8 cellular contexts compared by ENCODE assay signal in the genomic region with DNA sequence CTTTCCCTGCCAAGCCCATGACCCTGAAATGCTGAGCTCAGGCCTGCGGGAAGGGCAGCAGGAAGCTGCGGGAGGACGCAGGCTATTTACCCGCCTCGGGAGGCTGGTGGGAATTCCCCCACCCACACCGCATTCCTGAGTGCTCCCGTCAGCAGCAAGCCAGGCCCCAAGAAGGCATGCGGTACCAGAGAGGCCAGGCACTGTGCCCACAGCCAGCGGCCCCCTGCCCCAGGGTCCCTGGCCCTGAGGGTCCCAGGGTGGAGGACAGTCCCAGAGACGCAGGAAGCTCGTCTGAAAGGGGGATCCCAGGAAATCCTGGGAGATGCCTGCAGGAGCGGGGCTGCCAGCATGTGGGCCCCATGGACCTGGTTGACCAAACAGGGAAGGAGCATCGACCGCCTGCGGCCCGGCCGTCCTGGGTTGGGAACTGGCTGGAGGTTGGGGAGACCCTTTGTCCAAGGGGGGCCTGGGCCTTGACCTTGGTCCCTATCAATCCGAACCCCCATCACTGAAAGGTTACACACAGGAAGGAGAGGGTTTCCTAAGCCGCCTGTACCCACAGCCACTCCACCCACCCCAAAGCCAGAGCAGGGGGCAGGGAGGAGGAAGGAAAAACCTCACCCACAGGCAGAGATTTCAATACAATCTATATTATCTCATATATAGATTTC. TPM values are rescaled to one million over a fixed set of nuclear protein-coding genes. Genes with fewer than 3 reads are reported as not detected.
A peak's percentile ranks its signal among the peaks of the same experiment; 100 is the strongest.
DNase-seq lines count a peak whose midpoint lies in the region; ATAC-seq lines count a peak whose summit lies in the region.

No MANE protein-coding gene starts in this region.

- H3K27ac ChIP-seq in SJSA1 (peak overlapping the region; percentile 99), duodenal mucosa (ENCODE audit: low read depth, low read length) (peak overlapping the region; percentile 67), mesenchymal stem cell (ENCODE audit: low read length, poor library complexity, severe bottlenecking) (peak overlapping the region; percentile 94), subcutaneous abdominal adipose tissue (ENCODE audit: low read depth, low read length) (peak overlapping the region; percentile 97)

- WGBS in mesenchymal stem cell = 22% methylated on average over 13 of the region's 19 CpGs

- no peak overlapping the region for H2AFZ ChIP-seq in mesenchymal stem cell (ENCODE audit: low read depth, low read length)

- H2BK15ac ChIP-seq in mesenchymal stem cell (ENCODE audit: low read depth, poor library complexity, severe bottlenecking) = peak overlapping the region; percentile 30

- peaks cover 25% of the 10 kb centered on the region for H3K79me1 ChIP-seq in mesenchymal stem cell (replicated peaks; ENCODE audit: low read length, poor library complexity, severe bottlenecking)

- H3K9me3 ChIP-seq in SJSA1 (replicated peaks) = no peaks in the 10 kb centered on the region
- no peaks in the 10 kb centered on the region for H3K9me3 ChIP-seq in duodenal mucosa (ENCODE audit: control insufficient read depth in 1 of 2, low read length in 2 of 2)
- H3K9me3 ChIP-seq in mesenchymal stem cell (ENCODE audit: control insufficient read depth, low read length) = no peaks in the 10 kb centered on the region
- H3K9me3 ChIP-seq in subcutaneous abdominal adipose tissue (ENCODE audit: control insufficient read depth in 5 of 5, low read length in 5 of 5) = no peaks in the 10 kb centered on the region

- H3K36me3 ChIP-seq in SJSA1 = peaks cover 72% of the 10 kb centered on the region
- H3K36me3 ChIP-seq in duodenal mucosa (ENCODE audit: control insufficient read depth in 1 of 2, insufficient read depth in 2 of 2, low read length in 2 of 2) = peaks cover 4 to 19% of the 10 kb centered on the region in 2 donors
- peaks cover 59 to 62% of the 10 kb centered on the region in 2 experiments for H3K36me3 ChIP-seq in mesenchymal stem cell (ENCODE audit: control insufficient read depth in 1 of 2, insufficient read depth in 2 of 2, low read depth in 1 of 2, low read length in 2 of 2)
- H3K36me3 ChIP-seq in subcutaneous abdominal adipose tissue (ENCODE audit: control insufficient read depth in 5 of 5, insufficient read depth in 5 of 5, low read length in 5 of 5) = peaks cover 0 to 47% (median 30%) of the 10 kb centered on the region in 5 donors

- peak overlapping the region in 1 of 2 experiments; percentile 82 for H3K14ac ChIP-seq in mesenchymal stem cell (ENCODE audit: low read length in 2 of 2)

- ATAC-seq in GM18909 (IDR thresholded peaks at IDR 0.05; ENCODE audit: poor library complexity, unreplicated experiment) = no peak
- no peak for ATAC-seq in HG03442 (IDR thresholded peaks at IDR 0.05; ENCODE audit: unreplicated experiment)

- H3K27me3 ChIP-seq in SJSA1 (replicated peaks) (no peaks in the 10 kb centered on the region), duodenal mucosa (ENCODE audit: control insufficient read depth in 1 of 2, insufficient read depth in 2 of 2, low read length in 2 of 2) (no peaks in the 10 kb centered on the region), mesenchymal stem cell (ENCODE audit: control insufficient read depth in 1 of 2, insufficient read depth in 1 of 2, low read length in 2 of 2) (no peaks in the 10 kb centered on the region), subcutaneous abdominal adipose tissue (ENCODE audit: control insufficient read depth in 5 of 5, insufficient read depth in 4 of 5, low read length in 5 of 5) (no peaks in the 10 kb centered on the region)

- DNase-seq in Daoy (ENCODE audit: low read depth) (peak; percentile 98), SJSA1 (ENCODE audit: low read depth in 1 of 2, low spot score in 2 of 2) (peak; percentile 97 to 98), mesenchymal stem cell (peak; percentile 96), germinal center (ENCODE audit: low spot score) (no peak)

- H3K4me3 ChIP-seq in SJSA1 (no peak overlapping the region), duodenal mucosa (ENCODE audit: low read depth in 1 of 2, low read length in 2 of 2) (peak overlapping the region in 1 of 2 donors; percentile 13), mesenchymal stem cell (ENCODE audit: insufficient read depth in 1 of 2, low read depth in 1 of 2, low read length in 2 of 2) (no peak overlapping the region), subcutaneous abdominal adipose tissue (ENCODE audit: low read depth in 1 of 5, low read length in 5 of 5) (no peak overlapping the region)

- peak overlapping the region; percentile 23 to 93 for H2BK12ac ChIP-seq in mesenchymal stem cell (ENCODE audit: low read length in 2 of 2)

- H3K18ac ChIP-seq in mesenchymal stem cell (ENCODE audit: low read depth in 1 of 2, low read length in 2 of 2) = peak overlapping the region; percentile 79 to 92

- H4K91ac ChIP-seq in mesenchymal stem cell (ENCODE audit: low read length) = peak overlapping the region; percentile 90

- peak overlapping the region; percentile 98 for H2AK5ac ChIP-seq in mesenchymal stem cell (ENCODE audit: low read length, severe bottlenecking)

- H3K9ac ChIP-seq in duodenal mucosa (ENCODE audit: low read depth in 1 of 2, low read length in 2 of 2) (peak overlapping the region; percentile 6 to 46), mesenchymal stem cell (ENCODE audit: low read length) (peak overlapping the region; percentile 78), subcutaneous abdominal adipose tissue (ENCODE audit: low read length in 5 of 5) (peak overlapping the region in 4 of 5 donors; percentile 36 to 81 (median 56))

- H4K8ac ChIP-seq in mesenchymal stem cell (ENCODE audit: low read length) = peak overlapping the region; percentile 92

- H2BK120ac ChIP-seq in mesenchymal stem cell (ENCODE audit: low read depth, low read length) = peak overlapping the region; percentile 54

- H3K4ac ChIP-seq in mesenchymal stem cell (ENCODE audit: low read depth in 1 of 2, low read length in 2 of 2) = peak overlapping the region; percentile 60 to 79

- H3K4me1 ChIP-seq in SJSA1 (replicated peaks) (peaks cover 28% of the 10 kb centered on the region), duodenal mucosa (ENCODE audit: control insufficient read depth in 1 of 2, insufficient read depth in 2 of 2, low read length in 2 of 2) (peaks cover 24 to 28% of the 10 kb centered on the region in 2 donors), mesenchymal stem cell (ENCODE audit: control insufficient read depth, insufficient read depth, low read depth, low read length) (peaks cover 63% of the 10 kb centered on the region), subcutaneous abdominal adipose tissue (ENCODE audit: control insufficient read depth in 5 of 5, insufficient read depth in 5 of 5, low read length in 5 of 5) (peaks cover 5 to 70% (median 61%) of the 10 kb centered on the region in 5 donors)

- peak overlapping the region; percentile 96 for H2BK5ac ChIP-seq in mesenchymal stem cell (ENCODE audit: low read depth, low read length, poor library complexity, severe bottlenecking)

- peak overlapping the region in 1 of 2 experiments; percentile 37 for H3K23ac ChIP-seq in mesenchymal stem cell (ENCODE audit: low read length in 2 of 2)

- no peak overlapping the region for H3K4me2 ChIP-seq in mesenchymal stem cell (ENCODE audit: low read length, poor library complexity, severe bottlenecking)

RNA-seq across cellular contexts. Expression of a gene that starts 17.0 kb away (rescaled TPM):
- 42.0 and 54.1 TPM in 2 replicates for total RNA-seq in Daoy (2014; rRNA removed; shearing (Covaris generic))
- 45.7 and 52.1 TPM in 2 replicates for total RNA-seq in SJSA1 (2014; rRNA removed; shearing (Covaris generic))
- polyA plus RNA-seq in mesenchymal stem cell (2013, experiment 1 of 2) = 9.1 TPM
- polyA plus RNA-seq in mesenchymal stem cell (2013, experiment 2 of 2) = 8.8 TPM

RNA-seq across cellular contexts. Expression of a gene that starts 37.2 kb away (rescaled TPM):
- 2.8 and 3.9 TPM in 2 replicates for total RNA-seq in Daoy (2014; rRNA removed; shearing (Covaris generic))
- 1.0 and 2.5 TPM in 2 replicates for total RNA-seq in SJSA1 (2014; rRNA removed; shearing (Covaris generic))
- 3.7 TPM for polyA plus RNA-seq in mesenchymal stem cell (2013, experiment 1 of 2)
- 4.4 TPM for polyA plus RNA-seq in mesenchymal stem cell (2013, experiment 2 of 2)

RNA-seq across cellular contexts. Expression of a gene that starts 54.0 kb away (rescaled TPM):
- 9.7 and 12.8 TPM in 2 replicates for total RNA-seq in Daoy (2014; rRNA removed; shearing (Covaris generic))
- total RNA-seq in SJSA1 (2014; rRNA removed; shearing (Covaris generic)) = 22.0 and 23.8 TPM in 2 replicates
- 71.3 TPM for polyA plus RNA-seq in mesenchymal stem cell (2013, experiment 1 of 2)
- 71.6 TPM for polyA plus RNA-seq in mesenchymal stem cell (2013, experiment 2 of 2)

Comparison
In these comparisons a context has a peak if more than half of its experiments do, and no peak if none do; other contexts are left out.
1. H3K9ac ChIP-seq: peak in every context shown above with its lines; median percentile 78 in mesenchymal stem cell; 56 in subcutaneous abdominal adipose tissue; 26 in duodenal mucosa.